In genomic region chr15:34861216-34861615, GRCh38 we compare ENCODE assay signal across 30 cellular contexts.
"Had no signal": no experiment of that assay in that cellular context is flagged by ENCODE, and none has a peak within 500 bp of the region (broad histone marks: within the 10 kb centered on the region; RNA-seq: fewer than 3 reads in every experiment).

No MANE protein-coding gene starts in this region.

- ATAC-seq: PC-3 had no signal

- DNase-seq: Kasumi-1, KG1, MG63, NCI-H1048, NCI-H1092 treated with DMSO at 0.1 percent for 48 hours, NCI-H1105 treated with DMSO at 0.1 percent for 48 hours, NCI-H1417, NCI-H1436, NCI-H146, NCI-H1694 treated with DMSO at 0.1 percent for 48 hours, NCI-H187 treated with DMSO at 0.1 percent for 48 hours, NCI-H2029, NCI-H2081, NCI-H2171 treated with DMSO at 0.1 percent for 48 hours, NCI-H2227 treated with DMSO at 0.1 percent for 48 hours, NCI-H345, NCI-H446, NCI-H510A treated with DMSO at 0.1 percent for 48 hours, NCI-H524 treated with DMSO at 0.1 percent for 48 hours, NCI-H526 treated with DMSO at 0.1 percent for 48 hours, NCI-H774, OCI-M1, PC-3, Peyer's patch, Right ventricle myocardium superior, RPMI8226, SHP77 treated with DMSO at 0.1 percent for 48 hours, SK-N-SH, SW 1271 had no signal

- H3K27ac ChIP-seq: Peyer's patch, SJSA1 had no signal

- H3K4me1 ChIP-seq: Peyer's patch, SJSA1 had no signal

- H3K9ac ChIP-seq: SK-N-SH had no signal

- H3K27me3 ChIP-seq: MG63, Peyer's patch, SJSA1 had no signal

- H3K4me3 ChIP-seq: MG63, Peyer's patch, SJSA1 had no signal

- H3K9me3 ChIP-seq: MG63, Peyer's patch, SJSA1, SK-N-SH had no signal

- H3K4me2 ChIP-seq: SK-N-SH had no signal
